Comparison of ENCODE assay signal across 9 cellular contexts in the genomic region with DNA sequence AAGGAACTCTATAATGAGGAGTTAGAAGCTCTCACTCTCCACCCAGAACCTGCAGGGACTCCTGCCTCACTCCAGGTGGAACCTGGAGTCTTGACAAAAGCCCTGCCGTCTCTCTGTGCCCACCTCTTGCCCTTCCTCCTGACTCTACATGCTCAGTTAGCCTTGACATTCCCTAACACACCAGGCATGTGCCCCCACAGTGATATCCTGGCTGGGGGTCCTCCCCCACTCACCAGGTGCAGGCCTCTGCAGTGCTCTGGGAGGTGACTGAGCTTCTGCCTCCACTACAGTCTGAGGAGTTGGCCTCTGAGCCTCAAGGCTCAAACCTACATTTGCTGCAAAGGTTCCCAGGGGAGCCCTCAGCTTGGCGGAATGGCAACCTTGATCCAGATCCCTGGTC.
"Had no signal": no experiment of that assay in that cellular context is flagged by ENCODE, and none has a peak within 500 bp of the region (broad histone marks: within the 10 kb centered on the region; RNA-seq: fewer than 3 reads in every experiment).

No MANE protein-coding gene starts in this region.

- H3K9me3 ChIP-seq: HAP-1 had no signal

- H3K9ac ChIP-seq: GM23248 had no signal

- H3K4me3 ChIP-seq: GM23248, GM23338, HAP-1 had no signal

- DNase-seq: GM23248, GOT3, H7, H9, HCEC 1CT, HFFc6 had no signal

- H3K27ac Mint-ChIP-seq: GM23338, H9, HFFc6 had no signal

- ATAC-seq: GM23338, HCT116 had no signal

- H3K4me1 Mint-ChIP-seq: GM23338 had no signal

- H3K36me3 ChIP-seq: HAP-1 had no signal

- H3K4me2 ChIP-seq: GM23338 had no signal

- H3K4me3 Mint-ChIP-seq: GM23338, H9, HFFc6 had no signal

- H2AFZ ChIP-seq: GM23248, GM23338 had no signal

- H3K4me1 ChIP-seq: HAP-1 had no signal

- H3K27ac ChIP-seq: GM23248 had no signal
